In the genomic region with DNA sequence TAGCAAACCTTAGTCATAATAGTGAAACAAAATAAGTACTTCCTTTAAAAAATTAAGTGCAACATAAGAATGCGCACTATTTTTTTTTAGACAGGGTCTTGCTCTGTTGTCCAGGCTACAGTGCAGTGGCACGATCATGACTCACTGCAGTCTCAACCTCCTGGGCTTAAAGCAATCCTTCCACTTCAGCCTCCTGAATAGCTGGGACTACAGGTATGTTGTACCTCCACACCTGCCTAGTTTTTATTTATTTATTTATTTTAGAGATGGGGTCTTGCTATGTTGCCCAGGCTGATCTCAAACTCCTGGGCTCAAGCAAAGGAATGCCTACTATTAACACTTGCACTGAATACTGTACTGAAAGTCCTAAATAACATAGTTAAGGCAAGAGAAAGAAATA, we compare ENCODE assay signal across 1 cellular context.
TF ChIP-seq lines count a peak whose summit lies in the region.

No MANE protein-coding gene starts in this region.

TF ChIP-seq in K562, 482 proteins besides CTCF, POLR2A, EP300 and RAD21 (continued from another document):
- TF ChIP-seq, protein P1, sequence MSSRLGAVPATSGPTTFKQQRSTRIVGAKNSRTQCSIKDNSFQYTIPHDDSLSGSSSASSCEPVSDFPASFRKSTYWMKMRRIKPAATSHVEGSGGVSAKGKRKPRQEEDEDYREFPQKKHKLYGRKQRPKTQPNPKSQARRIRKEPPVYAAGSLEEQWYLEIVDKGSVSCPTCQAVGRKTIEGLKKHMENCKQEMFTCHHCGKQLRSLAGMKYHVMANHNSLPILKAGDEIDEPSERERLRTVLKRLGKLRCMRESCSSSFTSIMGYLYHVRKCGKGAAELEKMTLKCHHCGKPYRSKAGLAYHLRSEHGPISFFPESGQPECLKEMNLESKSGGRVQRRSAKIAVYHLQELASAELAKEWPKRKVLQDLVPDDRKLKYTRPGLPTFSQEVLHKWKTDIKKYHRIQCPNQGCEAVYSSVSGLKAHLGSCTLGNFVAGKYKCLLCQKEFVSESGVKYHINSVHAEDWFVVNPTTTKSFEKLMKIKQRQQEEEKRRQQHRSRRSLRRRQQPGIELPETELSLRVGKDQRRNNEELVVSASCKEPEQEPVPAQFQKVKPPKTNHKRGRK (tag; IDR thresholded peaks at IDR 0.05), result no peak
- TF ChIP-seq, protein P2, sequence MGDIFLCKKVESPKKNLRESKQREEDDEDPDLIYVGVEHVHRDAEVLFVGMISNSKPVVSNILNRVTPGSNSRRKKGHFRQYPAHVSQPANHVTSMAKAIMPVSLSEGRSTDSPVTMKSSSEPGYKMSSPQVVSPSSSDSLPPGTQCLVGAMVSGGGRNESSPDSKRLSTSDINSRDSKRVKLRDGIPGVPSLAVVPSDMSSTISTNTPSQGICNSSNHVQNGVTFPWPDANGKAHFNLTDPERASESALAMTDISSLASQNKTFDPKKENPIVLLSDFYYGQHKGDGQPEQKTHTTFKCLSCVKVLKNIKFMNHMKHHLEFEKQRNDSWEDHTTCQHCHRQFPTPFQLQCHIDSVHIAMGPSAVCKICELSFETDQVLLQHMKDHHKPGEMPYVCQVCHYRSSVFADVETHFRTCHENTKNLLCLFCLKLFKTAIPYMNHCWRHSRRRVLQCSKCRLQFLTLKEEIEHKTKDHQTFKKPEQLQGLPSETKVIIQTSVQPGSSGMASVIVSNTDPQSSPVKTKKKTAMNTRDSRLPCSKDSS (IDR thresholded peaks at IDR 0.05; ENCODE audit: low read depth, partially characterized antibody), result no peak
- TF ChIP-seq ZNF121 (CRISPR knock-in tag; conservative IDR thresholded peaks at IDR 0.05) (peak; percentile 93; the same call in 1 of the 2 replicates), BCOR (IDR thresholded peaks at IDR 0.05) (peak; percentile 38; the same call in 1 of the 2 replicates), ZNF41 (CRISPR knock-in tag; conservative IDR thresholded peaks at IDR 0.05) (no peak), ERF (CRISPR knock-in tag; IDR thresholded peaks at IDR 0.05) (no peak), SREBF1 (IDR thresholded peaks at IDR 0.05; ENCODE audit: borderline replicate concordance, low read depth, low read length) (no peak), ZNF436 (CRISPR knock-in tag; IDR thresholded peaks at IDR 0.05) (no peak), HSF4 (CRISPR knock-in tag; IDR thresholded peaks at IDR 0.05; ENCODE audit: borderline replicate concordance) (no peak), ZNF764 (CRISPR knock-in tag; IDR thresholded peaks at IDR 0.05; ENCODE audit: low read depth) (no peak), ZNF316 (IDR thresholded peaks at IDR 0.05) (no peak)
- TF ChIP-seq, protein P3, sequence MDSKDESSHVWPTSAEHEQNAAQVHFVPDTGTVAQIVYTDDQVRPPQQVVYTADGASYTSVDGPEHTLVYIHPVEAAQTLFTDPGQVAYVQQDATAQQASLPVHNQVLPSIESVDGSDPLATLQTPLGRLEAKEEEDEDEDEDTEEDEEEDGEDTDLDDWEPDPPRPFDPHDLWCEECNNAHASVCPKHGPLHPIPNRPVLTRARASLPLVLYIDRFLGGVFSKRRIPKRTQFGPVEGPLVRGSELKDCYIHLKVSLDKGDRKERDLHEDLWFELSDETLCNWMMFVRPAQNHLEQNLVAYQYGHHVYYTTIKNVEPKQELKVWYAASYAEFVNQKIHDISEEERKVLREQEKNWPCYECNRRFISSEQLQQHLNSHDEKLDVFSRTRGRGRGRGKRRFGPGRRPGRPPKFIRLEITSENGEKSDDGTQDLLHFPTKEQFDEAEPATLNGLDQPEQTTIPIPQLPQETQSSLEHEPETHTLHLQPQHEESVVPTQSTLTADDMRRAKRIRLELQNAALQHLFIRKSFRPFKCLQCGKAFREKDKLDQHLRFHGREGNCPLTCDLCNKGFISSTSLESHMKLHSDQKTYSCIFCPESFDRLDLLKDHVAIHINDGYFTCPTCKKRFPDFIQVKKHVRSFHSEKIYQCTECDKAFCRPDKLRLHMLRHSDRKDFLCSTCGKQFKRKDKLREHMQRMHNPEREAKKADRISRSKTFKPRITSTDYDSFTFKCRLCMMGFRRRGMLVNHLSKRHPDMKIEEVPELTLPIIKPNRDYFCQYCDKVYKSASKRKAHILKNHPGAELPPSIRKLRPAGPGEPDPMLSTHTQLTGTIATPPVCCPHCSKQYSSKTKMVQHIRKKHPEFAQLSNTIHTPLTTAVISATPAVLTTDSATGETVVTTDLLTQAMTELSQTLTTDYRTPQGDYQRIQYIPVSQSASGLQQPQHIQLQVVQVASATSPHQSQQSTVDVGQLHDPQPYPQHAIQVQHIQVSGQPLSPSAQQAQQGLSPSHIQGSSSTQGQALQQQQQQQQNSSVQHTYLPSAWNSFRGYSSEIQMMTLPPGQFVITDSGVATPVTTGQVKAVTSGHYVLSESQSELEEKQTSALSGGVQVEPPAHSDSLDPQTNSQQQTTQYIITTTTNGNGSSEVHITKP (IDR thresholded peaks at IDR 0.05; ENCODE audit: partially characterized antibody), result no peak
- TF ChIP-seq, protein P4, sequence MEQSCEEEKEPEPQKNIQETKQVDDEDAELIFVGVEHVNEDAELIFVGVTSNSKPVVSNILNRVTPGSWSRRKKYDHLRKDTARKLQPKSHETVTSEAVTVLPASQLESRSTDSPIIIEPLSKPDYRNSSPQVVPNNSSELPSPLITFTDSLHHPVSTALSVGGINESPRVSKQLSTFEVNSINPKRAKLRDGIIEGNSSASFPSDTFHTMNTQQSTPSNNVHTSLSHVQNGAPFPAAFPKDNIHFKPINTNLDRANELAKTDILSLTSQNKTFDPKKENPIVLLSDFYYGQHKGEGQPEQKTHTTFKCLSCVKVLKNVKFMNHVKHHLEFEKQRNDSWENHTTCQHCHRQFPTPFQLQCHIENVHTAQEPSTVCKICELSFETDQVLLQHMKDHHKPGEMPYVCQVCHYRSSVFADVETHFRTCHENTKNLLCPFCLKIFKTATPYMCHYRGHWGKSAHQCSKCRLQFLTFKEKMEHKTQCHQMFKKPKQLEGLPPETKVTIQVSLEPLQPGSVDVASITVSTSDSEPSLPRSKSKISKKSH (CRISPR knock-in tag; IDR thresholded peaks at IDR 0.05), result no peak
